In the genomic region with DNA sequence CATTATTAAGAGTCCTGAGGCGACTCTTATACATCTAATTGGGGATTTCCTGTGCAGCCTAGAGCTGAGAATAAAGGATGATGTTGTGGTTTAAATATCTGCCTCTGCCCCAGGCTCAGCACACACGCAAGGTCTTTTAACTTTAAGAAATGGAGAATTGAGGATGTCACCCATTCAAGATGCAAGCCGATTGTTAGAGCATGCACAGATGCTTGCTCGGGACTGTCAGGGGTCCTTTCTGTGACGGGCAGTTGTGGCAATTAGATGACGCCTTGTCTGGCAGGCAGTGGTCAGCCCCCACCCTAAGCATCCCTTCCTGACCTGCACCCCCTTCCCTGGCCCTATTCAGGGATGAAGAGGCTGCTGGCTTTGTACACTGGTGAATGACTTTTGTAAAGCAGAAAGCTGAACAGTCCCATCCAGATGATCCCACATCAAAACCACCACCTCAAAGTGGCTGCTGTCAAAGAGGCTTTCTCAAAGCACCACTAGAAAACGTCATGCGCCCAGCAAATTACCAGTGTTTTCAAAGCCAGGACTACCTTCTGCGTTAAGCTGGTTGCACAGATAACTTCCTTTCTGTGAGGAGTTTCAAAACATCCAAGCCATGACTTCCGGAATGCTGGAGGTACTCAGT, we compare ENCODE assay signal across 10 cellular contexts. TPM values are rescaled to one million over a fixed set of nuclear protein-coding genes. Genes with fewer than 3 reads are reported as not detected.
DNase-seq lines count a peak whose midpoint lies in the region; ATAC-seq and TF ChIP-seq lines count a peak whose summit lies in the region.
"Had no signal": no experiment of that assay in that cellular context is flagged by ENCODE, and none has a peak within 500 bp of the region (broad histone marks: within the 10 kb centered on the region; RNA-seq: fewer than 3 reads in every experiment).

No MANE protein-coding gene starts in this region.

- H3K36me3 ChIP-seq in CD8-positive, alpha-beta T cell (ENCODE audit: insufficient read depth, low read length), result no peaks in the 10 kb centered on the region

- H3K27ac ChIP-seq in CD8-positive, alpha-beta T cell (ENCODE audit: low read depth, low read length), result peak overlapping the region; percentile 39

- peak; percentile 77 for ATAC-seq in CD8-positive, alpha-beta T cell
- ATAC-seq in GM18520 (IDR thresholded peaks at IDR 0.05; ENCODE audit: unreplicated experiment) (no peak), HG03442 (IDR thresholded peaks at IDR 0.05; ENCODE audit: unreplicated experiment) (no peak)

- no peaks in the 10 kb centered on the region for H3K9me3 Mint-ChIP-seq in CD8-positive, alpha-beta T cell
- no peaks in the 10 kb centered on the region for H3K9me3 Mint-ChIP-seq in chondrocyte (ENCODE audit: low read depth)

- POLR2A ChIA-PET in CD8-positive, alpha-beta T cell (lab: Charles Lee), result interaction anchor here (0.6 to 3.3 kb wide), 26 partner anchors 8 to 627 kb away, joined by 3 to 42 read pairs (median 4); a partner anchor contains a TSS

- TF ChIP-seq CTCF in CD8-positive, alpha-beta T cell (IDR thresholded peaks at IDR 0.05), result no peak
- no peak for TF ChIP-seq CTCF in chondrocyte (IDR thresholded peaks at IDR 0.05)

- H3K4me1 ChIP-seq in CD8-positive, alpha-beta T cell (ENCODE audit: insufficient read depth, low read length), result peaks cover 57% of the 10 kb centered on the region

- peak; percentile 70 to 95 (median 84) for DNase-seq in CD8-positive, alpha-beta T cell
- DNase-seq in T-helper 2 cell, result peak; percentile 25 to 95 (median 79)
- peak; percentile 63 for DNase-seq in activated naive CD4-positive, alpha-beta T cell treated with Interleukin-2 at 50 U/mL for 16 hours
- DNase-seq in stimulated activated CD4-positive, alpha-beta T cell treated with anti-CD3 and anti-CD28 coated beads, Interleukin-2, amount 100 ng/mL, for 24 hours, result peak; percentile 46 to 65
- no peak for DNase-seq in chondrocyte (ENCODE audit: low spot score)
- DNase-seq in cortex of kidney (lab: John Stamatoyannopoulos, UW), result no peak
- DNase-seq: C1 segment of cervical spinal cord, cerebellar nuclear complex had no signal

- peak overlapping the region; percentile 93 for H3K27ac Mint-ChIP-seq in CD8-positive, alpha-beta T cell
- no peak overlapping the region for H3K27ac Mint-ChIP-seq in chondrocyte (ENCODE audit: unreplicated experiment)

- H3K4me1 Mint-ChIP-seq in CD8-positive, alpha-beta T cell (ENCODE audit: low read depth), result peaks cover 71% of the 10 kb centered on the region
- H3K4me1 Mint-ChIP-seq in chondrocyte (ENCODE audit: low read depth), result peaks cover 4% of the 10 kb centered on the region

- intact Hi-C loops in CD8-positive, alpha-beta T cell (cut with DNase I, micrococcal nuclease), result loop anchor here (1.0 to 10.0 kb wide), 13 partner anchors 14 to 798 kb away; a partner anchor contains a TSS

- no peaks in the 10 kb centered on the region for H3K27me3 ChIP-seq in CD8-positive, alpha-beta T cell (ENCODE audit: insufficient read depth, low read length)

- CTCF ChIA-PET in CD8-positive, alpha-beta T cell (lab: Charles Lee), result interaction anchor here (0.7 to 5.6 kb wide), 15 partner anchors 8 to 409 kb away, joined by 3 to 86 read pairs (median 4); a partner anchor contains a TSS

- H3K4me3 ChIP-seq in CD8-positive, alpha-beta T cell (ENCODE audit: low read depth, low read length), result peak overlapping the region; percentile 8

- H3K4me3 Mint-ChIP-seq in CD8-positive, alpha-beta T cell, result peak overlapping the region; percentile 64
- no peak overlapping the region for H3K4me3 Mint-ChIP-seq in chondrocyte (ENCODE audit: unreplicated experiment)

- no peaks in the 10 kb centered on the region for H3K36me3 Mint-ChIP-seq in CD8-positive, alpha-beta T cell
- no peaks in the 10 kb centered on the region for H3K36me3 Mint-ChIP-seq in chondrocyte (ENCODE audit: low read depth)

- no peaks in the 10 kb centered on the region for H3K9me3 ChIP-seq in CD8-positive, alpha-beta T cell (ENCODE audit: low read length)

- no peaks in the 10 kb centered on the region for H3K27me3 Mint-ChIP-seq in CD8-positive, alpha-beta T cell (ENCODE audit: low read depth)
- peaks cover 1% of the 10 kb centered on the region for H3K27me3 Mint-ChIP-seq in chondrocyte (ENCODE audit: low read depth)

RNA-seq across cellular contexts. Expression of a gene that starts 23.7 kb away (rescaled TPM):
- total RNA-seq in CD8-positive, alpha-beta T cell, result under 1 TPM; 0.25 to 0.49 TPM
- 0.47 TPM in 1 of 3 replicates, not detected in the others for total RNA-seq in chondrocyte

Comparison
In these comparisons a context has a peak if more than half of its experiments do, and no peak if none do; other contexts are left out.
1. DNase-seq: peak in CD8-positive, alpha-beta T cell (7 of 7), T-helper 2 cell (5 of 5), activated naive CD4-positive, alpha-beta T cell treated with Interleukin-2 at 50 U/mL for 16 hours (single experiment) and stimulated activated CD4-positive, alpha-beta T cell treated with anti-CD3 and anti-CD28 coated beads, Interleukin-2, amount 100 ng/mL, for 24 hours (2 of 2); none in chondrocyte (single experiment) and cortex of kidney (single experiment).